In the genomic region with DNA sequence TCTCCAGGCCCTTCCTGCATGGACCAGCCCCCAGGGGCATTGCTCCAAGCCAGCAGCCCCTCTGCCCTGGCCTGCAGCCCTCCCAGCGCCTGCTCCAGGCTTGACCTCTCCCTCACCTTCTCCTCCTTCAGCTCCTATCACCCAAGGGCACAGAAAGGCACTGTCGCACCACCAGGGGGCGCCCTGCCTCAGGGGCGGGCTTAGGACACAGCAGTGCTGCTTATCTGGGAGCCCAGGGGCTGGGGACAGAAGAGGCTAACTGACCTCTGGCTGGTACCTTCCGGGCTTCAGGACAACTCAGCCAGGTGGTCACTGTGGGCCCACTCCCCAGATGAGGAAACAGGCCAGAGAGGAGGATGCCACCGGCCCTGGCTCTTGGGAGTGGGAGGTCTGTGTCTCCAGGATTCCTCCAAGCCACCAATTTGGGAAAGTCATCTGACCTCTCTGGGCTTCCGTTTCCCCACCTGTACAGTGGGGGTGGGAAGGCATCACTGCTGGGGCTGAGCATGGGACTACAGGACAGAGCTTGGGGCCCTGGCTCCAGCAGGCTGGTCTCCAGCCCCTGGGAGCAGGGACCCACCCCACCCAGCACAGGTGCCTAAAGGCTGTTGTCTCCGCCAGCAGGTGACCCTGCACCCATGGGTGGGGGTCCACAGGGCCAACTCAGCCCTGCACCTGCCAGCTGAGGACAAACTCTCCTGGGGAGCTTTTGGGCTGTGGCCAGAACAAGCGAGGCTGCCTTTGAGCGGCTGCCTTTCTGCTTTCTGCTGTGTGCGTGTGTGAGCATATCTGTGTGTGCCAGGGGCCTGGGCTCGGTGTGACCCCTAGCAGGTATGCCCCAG, we compare ENCODE assay signal across 8 cellular contexts. TPM values are rescaled to one million over a fixed set of nuclear protein-coding genes. Genes with fewer than 3 reads are reported as not detected.
DNase-seq lines count a peak whose midpoint lies in the region; ATAC-seq and TF ChIP-seq lines count a peak whose summit lies in the region.

No MANE protein-coding gene starts in this region.

- no peak for TF ChIP-seq POLR2A in GM18505 (IDR thresholded peaks at IDR 0.05; ENCODE audit: borderline replicate concordance, extremely low read depth, insufficient read depth, insufficient read length)

- ATAC-seq in sciatic nerve: peak; percentile 51
- no peak for ATAC-seq in GM18505 (IDR thresholded peaks at IDR 0.05; ENCODE audit: unreplicated experiment)

- DNase-seq in C1 segment of cervical spinal cord (lab: John Stamatoyannopoulos, UW): peak in 8 of 14 donors; percentile 12 to 70 (median 42)
- peak; percentile 74 for DNase-seq in H4 (ENCODE audit: low spot score)
- peak; percentile 30 for DNase-seq in NCI-H2081 treated with DMSO at 0.1 percent for 48 hours (lab: John Stamatoyannopoulos, UW)
- DNase-seq in UCSD-AML1 (lab: John Stamatoyannopoulos, UW; ENCODE audit: unreplicated experiment): peak; percentile 86
- peak; percentile 70 for DNase-seq in astrocyte of the spinal cord (ENCODE audit: low read depth, low spot score)
- peak; percentile 44 to 53 for DNase-seq in hippocampal formation (lab: John Stamatoyannopoulos, UW)
- peak; percentile 90 for DNase-seq in sciatic nerve (ENCODE audit: low spot score)

- peak; percentile 98 for TF ChIP-seq CTCF in astrocyte of the spinal cord (IDR thresholded peaks at IDR 0.05; ENCODE audit: low read depth, low read length)

- no peak overlapping the region for H3K4me3 ChIP-seq in astrocyte of the spinal cord (ENCODE audit: low read depth, low read length)

- intact Hi-C loops in sciatic nerve (cut with DNase I): no loop called here

- in situ Hi-C loops in astrocyte of the spinal cord (cut with HindIII; ENCODE audit: low sequenced_read_pairs): no loop called here

RNA-seq across cellular contexts. Expression of a gene that starts 25.5 kb away (rescaled TPM):
- 0.10 TPM in 1 of 2 replicates, not detected in the other for total RNA-seq in H4 (2014; rRNA removed; shearing (Covaris generic))
- 3.2 TPM for total RNA-seq in sciatic nerve

Comparison
In these comparisons a context has a peak if more than half of its experiments do, and no peak if none do; other contexts are left out.
1. DNase-seq: peak in every context shown above with its lines; median percentile 90 in sciatic nerve; 86 in UCSD-AML1; 74 in H4; 70 in astrocyte of the spinal cord; 48 in hippocampal formation; 42 in C1 segment of cervical spinal cord; 30 in NCI-H2081 treated with DMSO at 0.1 percent for 48 hours.